ENCODE assay signal across 11 cellular contexts in the genomic region with DNA sequence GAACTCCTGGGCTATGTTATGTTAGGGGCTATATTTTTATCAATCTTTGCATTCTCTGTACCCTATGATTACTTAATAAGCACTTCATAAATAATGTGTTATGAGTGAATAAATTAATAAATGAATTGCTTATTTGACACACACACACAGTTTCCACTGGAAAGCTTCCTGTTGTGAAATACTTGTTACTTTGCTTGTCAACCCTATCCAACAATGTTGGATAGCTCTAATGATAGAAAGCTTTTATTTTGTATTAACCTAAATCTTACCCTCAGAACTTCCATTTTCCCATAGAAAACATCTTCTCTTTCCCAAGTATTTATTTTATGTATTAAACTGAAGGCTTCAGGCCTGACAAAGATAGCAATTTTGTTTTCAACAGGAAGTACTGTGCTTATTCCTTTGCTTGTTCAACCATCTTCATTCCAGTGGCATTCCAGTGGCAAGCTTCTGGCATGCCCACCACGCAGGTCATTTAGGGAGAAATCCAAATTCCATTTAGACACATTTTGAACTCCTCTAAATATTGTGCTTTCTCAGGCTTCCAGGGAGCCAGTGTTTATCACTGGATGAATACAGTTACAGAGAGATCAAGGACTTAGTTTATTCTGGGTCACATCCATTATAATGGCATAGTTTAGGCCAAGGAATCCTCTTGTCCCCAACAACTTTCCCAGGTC.
DNase-seq lines count a peak whose midpoint lies in the region; ATAC-seq and TF ChIP-seq lines count a peak whose summit lies in the region.
"Had no signal": no experiment of that assay in that cellular context is flagged by ENCODE, and none has a peak within 500 bp of the region (broad histone marks: within the 10 kb centered on the region; RNA-seq: fewer than 3 reads in every experiment).

No MANE protein-coding gene starts in this region.

- H3K36me3 ChIP-seq in hepatocyte (replicated peaks; ENCODE audit: insufficient read depth, low read depth) (no peaks in the 10 kb centered on the region), stomach (no peaks in the 10 kb centered on the region)

- H3K27ac ChIP-seq in hepatocyte (peak overlapping the region; percentile 66), stomach (peak overlapping the region in 4 of 5 donors; percentile 58 to 81 (median 68))
- H3K27ac ChIP-seq: dorsolateral prefrontal cortex had no signal

- WGBS in hepatocyte (ENCODE audit: low lambda C conversion rate, missing lambda C conversion rate) = 50% methylated on average over 1 of the region's 1 CpG
- WGBS in stomach, 5 donors = 57 to 77% (median 71%) methylated on average over 1 of the region's 1 CpG

- no peaks in the 10 kb centered on the region for H4K20me1 ChIP-seq in hepatocyte (ENCODE audit: insufficient read depth, poor library complexity, severe bottlenecking)

- no peak for TF ChIP-seq EP300 in stomach (IDR thresholded peaks at IDR 0.05)

- intact Hi-C loops in stomach (cut with DNase I; ENCODE audit: low total_unique reads) = no loop called here

- H3K79me2 ChIP-seq in hepatocyte = no peaks in the 10 kb centered on the region

- H3K9me3 ChIP-seq in hepatocyte (ENCODE audit: low read depth) (no peaks in the 10 kb centered on the region), stomach (no peaks in the 10 kb centered on the region)

- TF ChIP-seq CTCF in cardiac fibroblast (IDR thresholded peaks at IDR 0.05; ENCODE audit: low read depth, low read length) (no peak), hepatocyte (IDR thresholded peaks at IDR 0.05; ENCODE audit: poor library complexity) (no peak), stomach (IDR thresholded peaks at IDR 0.05) (no peak)

- no peak for TF ChIP-seq POLR2A in stomach (IDR thresholded peaks at IDR 0.05)

- H3K4me1 ChIP-seq in hepatocyte (ENCODE audit: insufficient read depth) (peaks cover 13% of the 10 kb centered on the region), stomach (peaks cover 8 to 32% (median 16%) of the 10 kb centered on the region in 4 donors)

- H3K4me2 ChIP-seq in hepatocyte = no peak overlapping the region

- no peak for ATAC-seq in GM21723 (IDR thresholded peaks at IDR 0.05; ENCODE audit: unreplicated experiment)
- ATAC-seq: left colon had no signal

- H3K4me3 ChIP-seq in cardiac fibroblast (replicated peaks in 1 of 2; ENCODE audit: low read depth in 2 of 2, low read length in 2 of 2) (no peak overlapping the region), hepatocyte (no peak overlapping the region), stomach (no peak overlapping the region)
- H3K4me3 ChIP-seq: dorsolateral prefrontal cortex had no signal

- DNase-seq in HT1080 (ENCODE audit: low read depth) = peak; percentile 32
- DNase-seq in cardiac fibroblast (ENCODE audit: low read depth in 2 of 2) = peak; percentile 80 to 84
- no peak for DNase-seq in hepatocyte (ENCODE audit: low spot score)
- no peak for DNase-seq in stomach
- DNase-seq in NOMO-1 treated with dmso at 0.1 percent for 144 hours (lab: John Stamatoyannopoulos, UW; ENCODE audit: unreplicated experiment) = no peak
- no peak for DNase-seq in NCI-H524 treated with DMSO at 0.1 percent for 48 hours (lab: John Stamatoyannopoulos, UW)
- no peak for DNase-seq in activated naive CD4-positive, alpha-beta T cell (lab: John Stamatoyannopoulos, UW)
- DNase-seq: dorsolateral prefrontal cortex, left colon, NCI-H524 had no signal

- no peak overlapping the region for H2AFZ ChIP-seq in hepatocyte

- no peaks in the 10 kb centered on the region for H3K27me3 ChIP-seq in hepatocyte
- no peaks in the 10 kb centered on the region for H3K27me3 ChIP-seq in stomach

- no peaks in the 10 kb centered on the region for H3K9me2 ChIP-seq in hepatocyte (replicated peaks; ENCODE audit: insufficient read depth)

Comparison
In these comparisons a context has a peak if more than half of its experiments do, and no peak if none do; other contexts are left out.
1. DNase-seq: peak in HT1080 (single experiment) and cardiac fibroblast (2 of 2); none in hepatocyte (single experiment), stomach (single experiment), NOMO-1 treated with dmso at 0.1 percent for 144 hours (single experiment), NCI-H524 treated with DMSO at 0.1 percent for 48 hours (single experiment) and activated naive CD4-positive, alpha-beta T cell (0 of 4).